Comparison of ENCODE assay signal across 23 cellular contexts in genomic region chr9:112726428-112726827, GRCh38. TPM values are rescaled to one million over a fixed set of nuclear protein-coding genes. Genes with fewer than 3 reads are reported as not detected.
DNase-seq lines count a peak whose midpoint lies in the region; ATAC-seq, FAIRE-seq and TF ChIP-seq lines count a peak whose summit lies in the region.
"Had no signal": no experiment of that assay in that cellular context is flagged by ENCODE, and none has a peak within 500 bp of the region (broad histone marks: within the 10 kb centered on the region; RNA-seq: fewer than 3 reads in every experiment).

No MANE protein-coding gene starts in this region.

- in situ Hi-C loops in mammary epithelial cell (cut with MboI; ENCODE audit: low sequenced_read_pairs in 2 of 2), result no loop called here

- no peaks in the 10 kb centered on the region for H3K9me2 ChIP-seq in hepatocyte (replicated peaks; ENCODE audit: insufficient read depth)

- no peaks in the 10 kb centered on the region for H3K36me3 ChIP-seq in hepatocyte (replicated peaks; ENCODE audit: insufficient read depth, low read depth)
- no peaks in the 10 kb centered on the region for H3K36me3 ChIP-seq in mammary epithelial cell (ENCODE audit: insufficient read depth, low read length)
- H3K36me3 ChIP-seq: gastroesophageal sphincter, left lung, vagina had no signal

- CTCF ChIA-PET in mammary epithelial cell (lab: Charles Lee; ENCODE audit: low non-redundant PET), result no interaction called here

- FAIRE-seq in GM18507 (lab: Jason Lieb, UNC), result peak; percentile 36
- FAIRE-seq: H1 had no signal

- H3K4me3 Mint-ChIP-seq in memory B cell, result no peak overlapping the region
- H3K4me3 Mint-ChIP-seq: CD8-positive, alpha-beta memory T cell had no signal

- no TSS peak for BruUV-seq in mammary epithelial cell (replicated peaks; lab: Mats Ljungman, UMichigan)

- H3K27ac ChIP-seq in hepatocyte, result no peak overlapping the region
- no peak overlapping the region for H3K27ac ChIP-seq in mammary epithelial cell (ENCODE audit: insufficient read depth, low read depth, low read length)
- H3K27ac ChIP-seq: gastroesophageal sphincter, KMS-11, vagina had no signal

- intact Hi-C loops in mammary epithelial cell (cut with micrococcal nuclease), result no loop called here

- no peaks in the 10 kb centered on the region for H3K27me3 Mint-ChIP-seq in memory B cell
- H3K27me3 Mint-ChIP-seq: CD8-positive, alpha-beta memory T cell had no signal

- TF ChIP-seq CTCF in hepatocyte (IDR thresholded peaks at IDR 0.05; ENCODE audit: poor library complexity) (no peak), mammary epithelial cell (conservative IDR thresholded peaks at IDR 0.05 in 1 of 2, IDR thresholded peaks at IDR 0.05 in 1 of 2; ENCODE audit: extremely low read depth in 1 of 2, insufficient read depth in 1 of 2, low read depth in 1 of 2, low read length in 2 of 2) (no peak)

- dilution Hi-C loops in mammary epithelial cell (cut with HindIII; ENCODE audit: low sequenced_read_pairs), result no loop called here

- H3K4me2 ChIP-seq in hepatocyte (no peak overlapping the region), mammary epithelial cell (ENCODE audit: insufficient read depth, low read depth, low read length) (no peak overlapping the region)
- H3K4me2 ChIP-seq: KMS-11 had no signal

- peak; percentile 74 for ATAC-seq in GM21723 (IDR thresholded peaks at IDR 0.05; ENCODE audit: unreplicated experiment)
- ATAC-seq in memory B cell (ENCODE audit: low read depth), result peak; percentile 88
- ATAC-seq: gastroesophageal sphincter had no signal

- H3K27me3 ChIP-seq in hepatocyte (no peaks in the 10 kb centered on the region), mammary epithelial cell (ENCODE audit: insufficient read depth, low read length) (no peaks in the 10 kb centered on the region)
- H3K27me3 ChIP-seq: gastroesophageal sphincter, left lung, vagina had no signal

- H3K4me1 ChIP-seq in hepatocyte (ENCODE audit: insufficient read depth) (peaks cover 2% of the 10 kb centered on the region), mammary epithelial cell (ENCODE audit: insufficient read depth, low read length) (no peaks in the 10 kb centered on the region)
- H3K4me1 ChIP-seq: gastroesophageal sphincter, vagina had no signal

- no peaks in the 10 kb centered on the region for H3K9me3 ChIP-seq in hepatocyte (ENCODE audit: low read depth)
- H3K9me3 ChIP-seq in mammary epithelial cell (replicated peaks; ENCODE audit: insufficient read depth, low read length), result no peaks in the 10 kb centered on the region
- H3K9me3 ChIP-seq: gastroesophageal sphincter, left lung, vagina had no signal

- WGBS in hepatocyte (ENCODE audit: low lambda C conversion rate, missing lambda C conversion rate), result 90% methylated on average over 4 of the region's 4 CpGs
- 80% methylated on average over 4 of the region's 4 CpGs for WGBS in mammary epithelial cell (ENCODE audit: low coverage, missing lambda C conversion rate)

- no peaks in the 10 kb centered on the region for H3K79me2 ChIP-seq in hepatocyte
- no peaks in the 10 kb centered on the region for H3K79me2 ChIP-seq in mammary epithelial cell (ENCODE audit: insufficient read depth, low read length)

- no peak overlapping the region for H3K27ac Mint-ChIP-seq in memory B cell

- DNase-seq in GM18507 (ENCODE audit: extremely low spot score, insufficient read length, low read depth) (no peak), NOMO-1 (lab: John Stamatoyannopoulos, UW; ENCODE audit: unreplicated experiment in 2 of 2) (peak; percentile 33 to 37), memory B cell (ENCODE audit: low spot score in 2 of 2) (no peak), hepatocyte (ENCODE audit: low spot score) (no peak), D341Med (ENCODE audit: low spot score) (no peak), mammary epithelial cell (no peak), islet precursor cell (no peak)
- DNase-seq: activated CD4-positive, alpha-beta T cell treated with anti-CD3 and anti-CD28 coated beads, Interleukin-2, amount 50 U/mL, for 1 hour; activated CD8-positive, alpha-beta memory T cell treated with anti-CD3 and anti-CD28 coated beads, Interleukin-2, amount 50 U/mL, for 48 hours; amygdala; CD8-positive, alpha-beta memory T cell; central memory CD4-positive, alpha-beta T cell; EL; left lung; NCI-H2171; occipital lobe; stimulated activated naive CD4-positive, alpha-beta T cell treated with Interleukin-2 at 50 U/mL for 16 hours; SW 1271 had no signal

- no peaks in the 10 kb centered on the region for H3K9me3 Mint-ChIP-seq in memory B cell
- H3K9me3 Mint-ChIP-seq: CD8-positive, alpha-beta memory T cell had no signal

- H4K20me1 ChIP-seq in hepatocyte (ENCODE audit: insufficient read depth, poor library complexity, severe bottlenecking) (no peaks in the 10 kb centered on the region), mammary epithelial cell (ENCODE audit: insufficient read depth, low read length) (no peaks in the 10 kb centered on the region)

- H3K36me3 Mint-ChIP-seq in memory B cell, result no peaks in the 10 kb centered on the region
- H3K36me3 Mint-ChIP-seq: CD8-positive, alpha-beta memory T cell had no signal

- H3K4me1 Mint-ChIP-seq in memory B cell, result peaks cover 13% of the 10 kb centered on the region
- H3K4me1 Mint-ChIP-seq: CD8-positive, alpha-beta memory T cell had no signal

- H3K4me3 ChIP-seq in hepatocyte (no peak overlapping the region), mammary epithelial cell (replicated peaks in 1 of 3; ENCODE audit: insufficient read depth in 1 of 3, low read depth in 2 of 3, low read length in 3 of 3) (no peak overlapping the region)
- H3K4me3 ChIP-seq: gastroesophageal sphincter, left lung, vagina had no signal

- H2AFZ ChIP-seq in hepatocyte, result no peak overlapping the region
- H2AFZ ChIP-seq in mammary epithelial cell (ENCODE audit: low read depth, low read length), result no peak overlapping the region

- H3K9ac ChIP-seq in mammary epithelial cell (ENCODE audit: insufficient read depth, low read length), result no peak overlapping the region
- H3K9ac ChIP-seq: KMS-11 had no signal

RNA-seq across cellular contexts. Expression of gene INIP, which starts 8.5 kb away (rescaled TPM):
- total RNA-seq in hepatocyte, result 28.7 and 37.4 TPM in 2 replicates
- polyA plus RNA-seq in hepatocyte, result 16.2 and 19.3 TPM in 2 replicates
- total RNA-seq in mammary epithelial cell, result 10 to 100 TPM; 23.2 to 24.3 TPM
- polyA plus RNA-seq in mammary epithelial cell, result 12.1 TPM
- polyA minus RNA-seq in mammary epithelial cell, result 40.2 TPM

RNA-seq across cellular contexts. Expression of gene SNX30, which starts 24.1 kb away (rescaled TPM):
- 29.1 and 32.2 TPM in 2 replicates for total RNA-seq in hepatocyte
- polyA plus RNA-seq in hepatocyte, result 5.3 and 6.4 TPM in 2 replicates
- total RNA-seq in mammary epithelial cell, result 10 to 100 TPM in 1 of 2 donors, 1 to 10 TPM in 1; 9.8 to 20.8 TPM
- 5.7 TPM for polyA plus RNA-seq in mammary epithelial cell
- polyA minus RNA-seq in mammary epithelial cell, result 19.5 TPM

Comparison
In these comparisons a context has a peak if more than half of its experiments do, and no peak if none do; other contexts are left out.
1. DNase-seq: peak in NOMO-1 (2 of 2); none in GM18507 (single experiment), memory B cell (0 of 2), hepatocyte (single experiment), D341Med (single experiment), mammary epithelial cell (single experiment) and islet precursor cell (single experiment).